ENCODE assay signal across 2 cellular contexts in genomic region chr1:109927356-109927755, GRCh38.
TF ChIP-seq lines count a peak whose summit lies in the region.

No MANE protein-coding gene starts in this region.

TF ChIP-seq in liver, 16 proteins besides CTCF, POLR2A, EP300 and RAD21:
- TF ChIP-seq ATF3 (IDR thresholded peaks at IDR 0.05) (no peak), SP1 (IDR thresholded peaks at IDR 0.05) (no peak), EGR1 (IDR thresholded peaks at IDR 0.05; ENCODE audit: low read depth in 2 of 2) (no peak), ZBTB33 (IDR thresholded peaks at IDR 0.05) (no peak)
- TF ChIP-seq, protein P1, sequence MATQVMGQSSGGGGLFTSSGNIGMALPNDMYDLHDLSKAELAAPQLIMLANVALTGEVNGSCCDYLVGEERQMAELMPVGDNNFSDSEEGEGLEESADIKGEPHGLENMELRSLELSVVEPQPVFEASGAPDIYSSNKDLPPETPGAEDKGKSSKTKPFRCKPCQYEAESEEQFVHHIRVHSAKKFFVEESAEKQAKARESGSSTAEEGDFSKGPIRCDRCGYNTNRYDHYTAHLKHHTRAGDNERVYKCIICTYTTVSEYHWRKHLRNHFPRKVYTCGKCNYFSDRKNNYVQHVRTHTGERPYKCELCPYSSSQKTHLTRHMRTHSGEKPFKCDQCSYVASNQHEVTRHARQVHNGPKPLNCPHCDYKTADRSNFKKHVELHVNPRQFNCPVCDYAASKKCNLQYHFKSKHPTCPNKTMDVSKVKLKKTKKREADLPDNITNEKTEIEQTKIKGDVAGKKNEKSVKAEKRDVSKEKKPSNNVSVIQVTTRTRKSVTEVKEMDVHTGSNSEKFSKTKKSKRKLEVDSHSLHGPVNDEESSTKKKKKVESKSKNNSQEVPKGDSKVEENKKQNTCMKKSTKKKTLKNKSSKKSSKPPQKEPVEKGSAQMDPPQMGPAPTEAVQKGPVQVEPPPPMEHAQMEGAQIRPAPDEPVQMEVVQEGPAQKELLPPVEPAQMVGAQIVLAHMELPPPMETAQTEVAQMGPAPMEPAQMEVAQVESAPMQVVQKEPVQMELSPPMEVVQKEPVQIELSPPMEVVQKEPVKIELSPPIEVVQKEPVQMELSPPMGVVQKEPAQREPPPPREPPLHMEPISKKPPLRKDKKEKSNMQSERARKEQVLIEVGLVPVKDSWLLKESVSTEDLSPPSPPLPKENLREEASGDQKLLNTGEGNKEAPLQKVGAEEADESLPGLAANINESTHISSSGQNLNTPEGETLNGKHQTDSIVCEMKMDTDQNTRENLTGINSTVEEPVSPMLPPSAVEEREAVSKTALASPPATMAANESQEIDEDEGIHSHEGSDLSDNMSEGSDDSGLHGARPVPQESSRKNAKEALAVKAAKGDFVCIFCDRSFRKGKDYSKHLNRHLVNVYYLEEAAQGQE (IDR thresholded peaks at IDR 0.05): no peak
TF ChIP-seq in liver: peak in this region for 0.

TF ChIP-seq in HepG2, 621 proteins besides CTCF, POLR2A, EP300 and RAD21:
- TF ChIP-seq SSRP1 (CRISPR knock-in tag; IDR thresholded peaks at IDR 0.05) (no peak), ZBTB26 (CRISPR knock-in tag; IDR thresholded peaks at IDR 0.05; ENCODE audit: borderline replicate concordance) (no peak), ZNF784 (CRISPR knock-in tag; IDR thresholded peaks at IDR 0.05; ENCODE audit: borderline replicate concordance) (no peak), YEATS4 (CRISPR knock-in tag; IDR thresholded peaks at IDR 0.05; ENCODE audit: borderline replicate concordance) (no peak), ELF4 (CRISPR knock-in tag; IDR thresholded peaks at IDR 0.05; ENCODE audit: borderline replicate concordance) (no peak), ZFYVE20 (CRISPR knock-in tag; IDR thresholded peaks at IDR 0.05; ENCODE audit: borderline replicate concordance, low read depth) (no peak), TOPORS (CRISPR knock-in tag; IDR thresholded peaks at IDR 0.05) (no peak), ZNF234 (CRISPR knock-in tag; conservative IDR thresholded peaks at IDR 0.05) (no peak), JUN (CRISPR knock-in tag; IDR thresholded peaks at IDR 0.05) (no peak), CEBPG (CRISPR knock-in tag; IDR thresholded peaks at IDR 0.05) (no peak), MYNN (CRISPR knock-in tag; IDR thresholded peaks at IDR 0.05; ENCODE audit: low read depth) (no peak), ZNF607 (CRISPR knock-in tag; IDR thresholded peaks at IDR 0.05; ENCODE audit: borderline replicate concordance) (no peak), ZNF512 (CRISPR knock-in tag; IDR thresholded peaks at IDR 0.05) (no peak), MTF1 (CRISPR knock-in tag; IDR thresholded peaks at IDR 0.05) (no peak), HES4 (CRISPR knock-in tag; IDR thresholded peaks at IDR 0.05; ENCODE audit: borderline replicate concordance) (no peak), MED13 (CRISPR knock-in tag; IDR thresholded peaks at IDR 0.05) (no peak)
- TF ChIP-seq, protein P2, sequence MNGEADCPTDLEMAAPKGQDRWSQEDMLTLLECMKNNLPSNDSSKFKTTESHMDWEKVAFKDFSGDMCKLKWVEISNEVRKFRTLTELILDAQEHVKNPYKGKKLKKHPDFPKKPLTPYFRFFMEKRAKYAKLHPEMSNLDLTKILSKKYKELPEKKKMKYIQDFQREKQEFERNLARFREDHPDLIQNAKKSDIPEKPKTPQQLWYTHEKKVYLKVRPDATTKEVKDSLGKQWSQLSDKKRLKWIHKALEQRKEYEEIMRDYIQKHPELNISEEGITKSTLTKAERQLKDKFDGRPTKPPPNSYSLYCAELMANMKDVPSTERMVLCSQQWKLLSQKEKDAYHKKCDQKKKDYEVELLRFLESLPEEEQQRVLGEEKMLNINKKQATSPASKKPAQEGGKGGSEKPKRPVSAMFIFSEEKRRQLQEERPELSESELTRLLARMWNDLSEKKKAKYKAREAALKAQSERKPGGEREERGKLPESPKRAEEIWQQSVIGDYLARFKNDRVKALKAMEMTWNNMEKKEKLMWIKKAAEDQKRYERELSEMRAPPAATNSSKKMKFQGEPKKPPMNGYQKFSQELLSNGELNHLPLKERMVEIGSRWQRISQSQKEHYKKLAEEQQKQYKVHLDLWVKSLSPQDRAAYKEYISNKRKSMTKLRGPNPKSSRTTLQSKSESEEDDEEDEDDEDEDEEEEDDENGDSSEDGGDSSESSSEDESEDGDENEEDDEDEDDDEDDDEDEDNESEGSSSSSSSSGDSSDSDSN (CRISPR knock-in tag; IDR thresholded peaks at IDR 0.05): no peak
- TF ChIP-seq, protein P3, sequence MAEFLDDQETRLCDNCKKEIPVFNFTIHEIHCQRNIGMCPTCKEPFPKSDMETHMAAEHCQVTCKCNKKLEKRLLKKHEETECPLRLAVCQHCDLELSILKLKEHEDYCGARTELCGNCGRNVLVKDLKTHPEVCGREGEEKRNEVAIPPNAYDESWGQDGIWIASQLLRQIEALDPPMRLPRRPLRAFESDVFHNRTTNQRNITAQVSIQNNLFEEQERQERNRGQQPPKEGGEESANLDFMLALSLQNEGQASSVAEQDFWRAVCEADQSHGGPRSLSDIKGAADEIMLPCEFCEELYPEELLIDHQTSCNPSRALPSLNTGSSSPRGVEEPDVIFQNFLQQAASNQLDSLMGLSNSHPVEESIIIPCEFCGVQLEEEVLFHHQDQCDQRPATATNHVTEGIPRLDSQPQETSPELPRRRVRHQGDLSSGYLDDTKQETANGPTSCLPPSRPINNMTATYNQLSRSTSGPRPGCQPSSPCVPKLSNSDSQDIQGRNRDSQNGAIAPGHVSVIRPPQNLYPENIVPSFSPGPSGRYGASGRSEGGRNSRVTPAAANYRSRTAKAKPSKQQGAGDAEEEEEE (CRISPR knock-in tag; IDR thresholded peaks at IDR 0.05; ENCODE audit: borderline replicate concordance): no peak
TF ChIP-seq in HepG2: peak in this region for 0.
